26 cellular contexts compared by ENCODE assay signal in genomic region chr10:80771902-80772555, GRCh38.
"Had no signal": no experiment of that assay in that cellular context is flagged by ENCODE, and none has a peak within 500 bp of the region (broad histone marks: within the 10 kb centered on the region; RNA-seq: fewer than 3 reads in every experiment).

No MANE protein-coding gene starts in this region.

- DNase-seq: activated CD4-positive, alpha-beta memory T cell treated with anti-CD3 and anti-CD28 coated beads, Interleukin-2, amount 10 ng/mL, durations not matched to agents 7 days and 5 days; activated CD4-positive, alpha-beta T cell treated with anti-CD3 and anti-CD28 coated beads, Interleukin-2, amount 10 ng/mL, durations not matched to agents 7 days and 5 days; activated CD8-positive, alpha-beta memory T cell treated with anti-CD3 and anti-CD28 coated beads, Interleukin-2, amount 50 U/mL, for 48 hours; activated gamma-delta T cell treated with Interleukin-2 at 50 U/mL for 16 hours; activated naive CD8-positive, alpha-beta T cell treated with anti-CD3 and anti-CD28 coated beads, Interleukin-2, amount 50 U/mL, for 24 hours; activated T-cell treated with anti-CD3 and anti-CD28 coated beads, Interleukin-2, amount 50 U/mL, for 24 hours; amygdala; caudate nucleus; cortex of kidney; effector memory CD8-positive, alpha-beta T cell; foreskin fibroblast; head of caudate nucleus; hippocampal formation; natural killer cell; posterior cingulate gyrus; right lobe of liver; stimulated activated CD4-positive, alpha-beta T cell treated with anti-CD3 and anti-CD28 coated beads, Interleukin-2, amount 100 ng/mL, for 48 hours; stimulated activated naive CD4-positive, alpha-beta T cell treated with Interleukin-2 at 50 U/mL for 16 hours; T-helper 9 cell; transverse colon; uterus; WERI-Rb-1 had no signal

- ATAC-seq: activated CD4-positive, CD25-positive, alpha-beta regulatory T cell treated with anti-CD3 and anti-CD28 coated beads, Interleukin-2, amount 50 U/mL, for 24 hours; activated naive CD8-positive, alpha-beta T cell treated with anti-CD3 and anti-CD28 coated beads, Interleukin-2, amount 50 U/mL, for 24 hours; activated T-helper 17 cell treated with anti-CD3 and anti-CD28 coated beads, Interleukin-2, amount 50 U/mL, for 72 hours; effector memory CD8-positive, alpha-beta T cell; esophagus mucosa; natural killer cell; right lobe of liver had no signal

- FAIRE-seq: endothelial cell of umbilical vein had no signal
